2 cellular contexts compared by ENCODE assay signal in genomic region chr16:2117960-2118722, GRCh38. TPM values are rescaled to one million over a fixed set of nuclear protein-coding genes. Genes with fewer than 3 reads are reported as not detected.
"Had no signal": no experiment of that assay in that cellular context is flagged by ENCODE, and none has a peak within 500 bp of the region (broad histone marks: within the 10 kb centered on the region; RNA-seq: fewer than 3 reads in every experiment).

No MANE protein-coding gene starts in this region.

RNA-seq across cellular contexts. Expression of gene RAB26, which starts 30.3 kb away (rescaled TPM):
- total RNA-seq: activated B cell treated with CpG ODN at 0.5 μM for 24 hours; activated T-cell treated with anti-CD3 and anti-CD28 coated beads, Interleukin-2, amount 50 U/mL, for 4 hours had no signal
